28 cellular contexts compared by ENCODE assay signal in genomic region chr1:71717186-71717585, GRCh38.
"Had no signal": no experiment of that assay in that cellular context is flagged by ENCODE, and none has a peak within 500 bp of the region (broad histone marks: within the 10 kb centered on the region; RNA-seq: fewer than 3 reads in every experiment).

No MANE protein-coding gene starts in this region.

- DNase-seq: activated CD4-positive, alpha-beta memory T cell treated with anti-CD3 and anti-CD28 coated beads, Interleukin-2, amount 10 ng/mL, durations not matched to agents 7 days and 5 days; activated CD4-positive, alpha-beta T cell treated with anti-CD3 and anti-CD28 coated beads for 1 hour; activated CD4-positive, alpha-beta T cell treated with anti-CD3 and anti-CD28 coated beads for 48 hours; activated CD4-positive, CD25-positive, alpha-beta regulatory T cell; activated CD8-positive, alpha-beta memory T cell treated with anti-CD3 and anti-CD28 coated beads for 24 hours; activated CD8-positive, alpha-beta memory T cell treated with anti-CD3 and anti-CD28 coated beads, Interleukin-2, amount 10 ng/mL, durations not matched to agents 7 days and 5 days; activated CD8-positive, alpha-beta memory T cell treated with anti-CD3 and anti-CD28 coated beads, Interleukin-2, amount 50 U/mL, for 48 hours; activated effector memory CD4-positive, alpha-beta T cell treated with Interleukin-2 at 50 U/mL for 16 hours; activated naive CD4-positive, alpha-beta T cell treated with anti-CD3 and anti-CD28 coated beads, Interleukin-2, amount 50 U/mL, for 16 hours; activated naive CD8-positive, alpha-beta T cell treated with anti-CD3 and anti-CD28 coated beads for 36 hours; activated T-cell treated with anti-CD3 and anti-CD28 coated beads, Interleukin-2, amount 50 U/mL, for 48 hours; body of pancreas; NCI-H1105; NCI-H1417 treated with DMSO at 0.1 percent for 48 hours; NCI-H187 treated with DMSO at 0.1 percent for 48 hours; NCI-H2081; NCI-H2227 treated with DMSO at 0.1 percent for 48 hours; NCI-H446; NCI-H510A treated with DMSO at 0.1 percent for 48 hours; NCI-H526 treated with DMSO at 0.1 percent for 48 hours; NCI-H82; SHP77; SJCRH30; T1000; WERI-Rb-1 had no signal

- H3K4me1 ChIP-seq: body of pancreas, breast epithelium, SJCRH30 had no signal

- H3K9me3 ChIP-seq: body of pancreas, SJCRH30 had no signal

- H3K27ac ChIP-seq: body of pancreas, breast epithelium, SJCRH30, SK-N-MC, WERI-Rb-1 had no signal

- H3K27me3 ChIP-seq: body of pancreas, breast epithelium, SJCRH30 had no signal

- H3K36me3 ChIP-seq: breast epithelium, SJCRH30, WERI-Rb-1 had no signal

- ATAC-seq: activated CD8-positive, alpha-beta memory T cell treated with anti-CD3 and anti-CD28 coated beads, Interleukin-2, amount 10 ng/mL, durations not matched to agents 7 days and 5 days; body of pancreas; Panc1 had no signal

- H3K4me3 ChIP-seq: body of pancreas, breast epithelium, SJCRH30, SK-N-MC had no signal
